In the genomic region with DNA sequence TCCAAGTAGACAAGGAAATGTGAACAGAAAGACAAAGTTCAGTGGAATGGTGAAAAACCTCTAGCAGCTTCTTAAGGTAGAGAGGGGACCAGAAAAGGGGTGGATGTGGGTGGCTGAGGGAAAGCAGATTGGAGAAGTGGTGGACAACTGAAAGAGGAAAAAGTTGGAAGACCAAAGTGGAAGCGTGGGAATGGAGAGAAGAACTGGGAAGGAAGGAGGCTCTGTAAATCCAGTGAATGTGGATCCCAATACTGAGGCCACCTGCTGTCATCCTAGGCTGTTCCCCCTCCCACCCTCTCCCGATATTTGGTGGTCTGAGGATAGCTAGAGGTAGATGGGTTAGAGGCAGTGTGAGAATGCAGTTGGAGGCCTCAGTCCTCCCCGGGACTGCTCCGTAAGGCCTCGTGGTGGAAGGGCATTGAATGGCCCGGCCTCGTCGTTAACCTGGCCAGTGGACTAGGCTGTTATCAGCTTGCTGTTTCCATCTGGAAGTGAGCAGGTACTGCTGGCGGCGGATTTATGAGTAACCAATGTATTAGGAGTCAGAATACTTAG, we compare ENCODE assay signal across 1 cellular context.
TF ChIP-seq lines count a peak whose summit lies in the region.

No MANE protein-coding gene starts in this region.

TF ChIP-seq in K562, 482 proteins besides CTCF, POLR2A, EP300 and RAD21 (continued from another document and continues in another):
- TF ChIP-seq USF1 (CRISPR knock-in tag; IDR thresholded peaks at IDR 0.05): no peak
- TF ChIP-seq ZNF589 (CRISPR knock-in tag; IDR thresholded peaks at IDR 0.05; ENCODE audit: low read depth): 0 out of 2 replicates have a peak, but pooled peaks have one; percentile 13
- no peak for TF ChIP-seq NBN (IDR thresholded peaks at IDR 0.05; ENCODE audit: low read depth)
- TF ChIP-seq, protein P1, sequence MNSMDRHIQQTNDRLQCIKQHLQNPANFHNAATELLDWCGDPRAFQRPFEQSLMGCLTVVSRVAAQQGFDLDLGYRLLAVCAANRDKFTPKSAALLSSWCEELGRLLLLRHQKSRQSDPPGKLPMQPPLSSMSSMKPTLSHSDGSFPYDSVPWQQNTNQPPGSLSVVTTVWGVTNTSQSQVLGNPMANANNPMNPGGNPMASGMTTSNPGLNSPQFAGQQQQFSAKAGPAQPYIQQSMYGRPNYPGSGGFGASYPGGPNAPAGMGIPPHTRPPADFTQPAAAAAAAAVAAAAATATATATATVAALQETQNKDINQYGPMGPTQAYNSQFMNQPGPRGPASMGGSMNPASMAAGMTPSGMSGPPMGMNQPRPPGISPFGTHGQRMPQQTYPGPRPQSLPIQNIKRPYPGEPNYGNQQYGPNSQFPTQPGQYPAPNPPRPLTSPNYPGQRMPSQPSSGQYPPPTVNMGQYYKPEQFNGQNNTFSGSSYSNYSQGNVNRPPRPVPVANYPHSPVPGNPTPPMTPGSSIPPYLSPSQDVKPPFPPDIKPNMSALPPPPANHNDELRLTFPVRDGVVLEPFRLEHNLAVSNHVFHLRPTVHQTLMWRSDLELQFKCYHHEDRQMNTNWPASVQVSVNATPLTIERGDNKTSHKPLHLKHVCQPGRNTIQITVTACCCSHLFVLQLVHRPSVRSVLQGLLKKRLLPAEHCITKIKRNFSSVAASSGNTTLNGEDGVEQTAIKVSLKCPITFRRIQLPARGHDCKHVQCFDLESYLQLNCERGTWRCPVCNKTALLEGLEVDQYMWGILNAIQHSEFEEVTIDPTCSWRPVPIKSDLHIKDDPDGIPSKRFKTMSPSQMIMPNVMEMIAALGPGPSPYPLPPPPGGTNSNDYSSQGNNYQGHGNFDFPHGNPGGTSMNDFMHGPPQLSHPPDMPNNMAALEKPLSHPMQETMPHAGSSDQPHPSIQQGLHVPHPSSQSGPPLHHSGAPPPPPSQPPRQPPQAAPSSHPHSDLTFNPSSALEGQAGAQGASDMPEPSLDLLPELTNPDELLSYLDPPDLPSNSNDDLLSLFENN (IDR thresholded peaks at IDR 0.05; ENCODE audit: low read depth in 2 of 2, low read length in 2 of 2): no peak
- TF ChIP-seq CEBPZ (IDR thresholded peaks at IDR 0.05; ENCODE audit: borderline replicate concordance, low read depth, low read length): no peak
- TF ChIP-seq, protein P2, sequence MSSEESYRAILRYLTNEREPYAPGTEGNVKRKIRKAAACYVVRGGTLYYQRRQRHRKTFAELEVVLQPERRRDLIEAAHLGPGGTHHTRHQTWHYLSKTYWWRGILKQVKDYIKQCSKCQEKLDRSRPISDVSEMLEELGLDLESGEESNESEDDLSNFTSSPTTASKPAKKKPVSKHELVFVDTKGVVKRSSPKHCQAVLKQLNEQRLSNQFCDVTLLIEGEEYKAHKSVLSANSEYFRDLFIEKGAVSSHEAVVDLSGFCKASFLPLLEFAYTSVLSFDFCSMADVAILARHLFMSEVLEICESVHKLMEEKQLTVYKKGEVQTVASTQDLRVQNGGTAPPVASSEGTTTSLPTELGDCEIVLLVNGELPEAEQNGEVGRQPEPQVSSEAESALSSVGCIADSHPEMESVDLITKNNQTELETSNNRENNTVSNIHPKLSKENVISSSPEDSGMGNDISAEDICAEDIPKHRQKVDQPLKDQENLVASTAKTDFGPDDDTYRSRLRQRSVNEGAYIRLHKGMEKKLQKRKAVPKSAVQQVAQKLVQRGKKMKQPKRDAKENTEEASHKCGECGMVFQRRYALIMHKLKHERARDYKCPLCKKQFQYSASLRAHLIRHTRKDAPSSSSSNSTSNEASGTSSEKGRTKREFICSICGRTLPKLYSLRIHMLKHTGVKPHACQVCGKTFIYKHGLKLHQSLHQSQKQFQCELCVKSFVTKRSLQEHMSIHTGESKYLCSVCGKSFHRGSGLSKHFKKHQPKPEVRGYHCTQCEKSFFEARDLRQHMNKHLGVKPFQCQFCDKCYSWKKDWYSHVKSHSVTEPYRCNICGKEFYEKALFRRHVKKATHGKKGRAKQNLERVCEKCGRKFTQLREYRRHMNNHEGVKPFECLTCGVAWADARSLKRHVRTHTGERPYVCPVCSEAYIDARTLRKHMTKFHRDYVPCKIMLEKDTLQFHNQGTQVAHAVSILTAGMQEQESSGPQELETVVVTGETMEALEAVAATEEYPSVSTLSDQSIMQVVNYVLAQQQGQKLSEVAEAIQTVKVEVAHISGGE (CRISPR knock-in tag; IDR thresholded peaks at IDR 0.05): 0 out of 6 replicates have a peak, but pooled peaks of 1 of the 3 experiments have one; percentile 37
- no peak for TF ChIP-seq ZNF41 (CRISPR knock-in tag; conservative IDR thresholded peaks at IDR 0.05)
- peak; percentile 25; the same call in 1 of the 2 replicates for TF ChIP-seq CXXC5 (CRISPR knock-in tag; IDR thresholded peaks at IDR 0.05)
- TF ChIP-seq HBP1 (CRISPR knock-in tag; IDR thresholded peaks at IDR 0.05): no peak
- no peak for TF ChIP-seq PRDM10 (IDR thresholded peaks at IDR 0.05; ENCODE audit: partially characterized antibody)
- TF ChIP-seq, protein P3, sequence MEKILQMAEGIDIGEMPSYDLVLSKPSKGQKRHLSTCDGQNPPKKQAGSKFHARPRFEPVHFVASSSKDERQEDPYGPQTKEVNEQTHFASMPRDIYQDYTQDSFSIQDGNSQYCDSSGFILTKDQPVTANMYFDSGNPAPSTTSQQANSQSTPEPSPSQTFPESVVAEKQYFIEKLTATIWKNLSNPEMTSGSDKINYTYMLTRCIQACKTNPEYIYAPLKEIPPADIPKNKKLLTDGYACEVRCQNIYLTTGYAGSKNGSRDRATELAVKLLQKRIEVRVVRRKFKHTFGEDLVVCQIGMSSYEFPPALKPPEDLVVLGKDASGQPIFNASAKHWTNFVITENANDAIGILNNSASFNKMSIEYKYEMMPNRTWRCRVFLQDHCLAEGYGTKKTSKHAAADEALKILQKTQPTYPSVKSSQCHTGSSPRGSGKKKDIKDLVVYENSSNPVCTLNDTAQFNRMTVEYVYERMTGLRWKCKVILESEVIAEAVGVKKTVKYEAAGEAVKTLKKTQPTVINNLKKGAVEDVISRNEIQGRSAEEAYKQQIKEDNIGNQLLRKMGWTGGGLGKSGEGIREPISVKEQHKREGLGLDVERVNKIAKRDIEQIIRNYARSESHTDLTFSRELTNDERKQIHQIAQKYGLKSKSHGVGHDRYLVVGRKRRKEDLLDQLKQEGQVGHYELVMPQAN (IDR thresholded peaks at IDR 0.05; ENCODE audit: borderline replicate concordance): no peak
- no peak for TF ChIP-seq NCOA1 (IDR thresholded peaks at IDR 0.05; ENCODE audit: low read depth)
- TF ChIP-seq NRF1 (conservative IDR thresholded peaks at IDR 0.05 in 1 of 2, IDR thresholded peaks at IDR 0.05 in 1 of 2): no peak
- TF ChIP-seq, protein P4, sequence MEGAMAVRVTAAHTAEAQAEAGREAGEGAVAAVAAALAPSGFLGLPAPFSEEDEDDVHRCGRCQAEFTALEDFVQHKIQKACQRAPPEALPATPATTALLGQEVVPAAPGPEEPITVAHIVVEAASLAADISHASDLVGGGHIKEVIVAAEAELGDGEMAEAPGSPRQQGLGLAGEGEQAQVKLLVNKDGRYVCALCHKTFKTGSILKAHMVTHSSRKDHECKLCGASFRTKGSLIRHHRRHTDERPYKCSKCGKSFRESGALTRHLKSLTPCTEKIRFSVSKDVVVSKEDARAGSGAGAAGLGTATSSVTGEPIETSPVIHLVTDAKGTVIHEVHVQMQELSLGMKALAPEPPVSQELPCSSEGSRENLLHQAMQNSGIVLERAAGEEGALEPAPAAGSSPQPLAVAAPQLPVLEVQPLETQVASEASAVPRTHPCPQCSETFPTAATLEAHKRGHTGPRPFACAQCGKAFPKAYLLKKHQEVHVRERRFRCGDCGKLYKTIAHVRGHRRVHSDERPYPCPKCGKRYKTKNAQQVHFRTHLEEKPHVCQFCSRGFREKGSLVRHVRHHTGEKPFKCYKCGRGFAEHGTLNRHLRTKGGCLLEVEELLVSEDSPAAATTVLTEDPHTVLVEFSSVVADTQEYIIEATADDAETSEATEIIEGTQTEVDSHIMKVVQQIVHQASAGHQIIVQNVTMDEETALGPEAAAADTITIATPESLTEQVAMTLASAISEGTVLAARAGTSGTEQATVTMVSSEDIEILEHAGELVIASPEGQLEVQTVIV (CRISPR knock-in tag; IDR thresholded peaks at IDR 0.05; ENCODE audit: borderline replicate concordance): no peak
- peak; percentile 77; the same call in 1 of the 2 replicates for TF ChIP-seq GTF2E2 (tag; IDR thresholded peaks at IDR 0.05)
- TF ChIP-seq KHSRP (IDR thresholded peaks at IDR 0.05): no peak
